Comparison of ENCODE assay signal across 1 cellular context in the genomic region with DNA sequence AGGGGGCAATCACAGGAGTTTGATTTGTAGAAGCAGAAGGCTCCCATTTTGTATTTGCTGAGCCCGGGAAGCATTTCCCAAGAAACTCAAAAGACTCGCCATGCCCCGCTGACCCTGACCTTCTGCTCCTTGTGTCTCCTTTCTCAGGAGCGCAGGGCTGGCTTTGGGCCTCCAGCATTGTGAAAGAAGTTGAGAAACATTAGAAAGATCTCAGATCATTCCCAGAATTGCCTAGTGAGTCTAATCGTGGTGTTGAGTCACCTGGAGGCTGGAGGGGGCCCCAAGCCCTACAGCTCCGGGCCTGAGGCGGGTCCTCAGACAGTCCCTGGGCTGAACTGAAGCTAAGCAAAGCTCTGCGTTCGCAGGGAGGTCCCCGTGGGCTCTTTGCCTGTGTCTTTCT.
TF ChIP-seq lines count a peak whose summit lies in the region.

No MANE protein-coding gene starts in this region.

TF ChIP-seq in GM23338, 12 proteins besides CTCF, POLR2A, EP300 and RAD21 (continued from another document):
- TF ChIP-seq, protein P1, sequence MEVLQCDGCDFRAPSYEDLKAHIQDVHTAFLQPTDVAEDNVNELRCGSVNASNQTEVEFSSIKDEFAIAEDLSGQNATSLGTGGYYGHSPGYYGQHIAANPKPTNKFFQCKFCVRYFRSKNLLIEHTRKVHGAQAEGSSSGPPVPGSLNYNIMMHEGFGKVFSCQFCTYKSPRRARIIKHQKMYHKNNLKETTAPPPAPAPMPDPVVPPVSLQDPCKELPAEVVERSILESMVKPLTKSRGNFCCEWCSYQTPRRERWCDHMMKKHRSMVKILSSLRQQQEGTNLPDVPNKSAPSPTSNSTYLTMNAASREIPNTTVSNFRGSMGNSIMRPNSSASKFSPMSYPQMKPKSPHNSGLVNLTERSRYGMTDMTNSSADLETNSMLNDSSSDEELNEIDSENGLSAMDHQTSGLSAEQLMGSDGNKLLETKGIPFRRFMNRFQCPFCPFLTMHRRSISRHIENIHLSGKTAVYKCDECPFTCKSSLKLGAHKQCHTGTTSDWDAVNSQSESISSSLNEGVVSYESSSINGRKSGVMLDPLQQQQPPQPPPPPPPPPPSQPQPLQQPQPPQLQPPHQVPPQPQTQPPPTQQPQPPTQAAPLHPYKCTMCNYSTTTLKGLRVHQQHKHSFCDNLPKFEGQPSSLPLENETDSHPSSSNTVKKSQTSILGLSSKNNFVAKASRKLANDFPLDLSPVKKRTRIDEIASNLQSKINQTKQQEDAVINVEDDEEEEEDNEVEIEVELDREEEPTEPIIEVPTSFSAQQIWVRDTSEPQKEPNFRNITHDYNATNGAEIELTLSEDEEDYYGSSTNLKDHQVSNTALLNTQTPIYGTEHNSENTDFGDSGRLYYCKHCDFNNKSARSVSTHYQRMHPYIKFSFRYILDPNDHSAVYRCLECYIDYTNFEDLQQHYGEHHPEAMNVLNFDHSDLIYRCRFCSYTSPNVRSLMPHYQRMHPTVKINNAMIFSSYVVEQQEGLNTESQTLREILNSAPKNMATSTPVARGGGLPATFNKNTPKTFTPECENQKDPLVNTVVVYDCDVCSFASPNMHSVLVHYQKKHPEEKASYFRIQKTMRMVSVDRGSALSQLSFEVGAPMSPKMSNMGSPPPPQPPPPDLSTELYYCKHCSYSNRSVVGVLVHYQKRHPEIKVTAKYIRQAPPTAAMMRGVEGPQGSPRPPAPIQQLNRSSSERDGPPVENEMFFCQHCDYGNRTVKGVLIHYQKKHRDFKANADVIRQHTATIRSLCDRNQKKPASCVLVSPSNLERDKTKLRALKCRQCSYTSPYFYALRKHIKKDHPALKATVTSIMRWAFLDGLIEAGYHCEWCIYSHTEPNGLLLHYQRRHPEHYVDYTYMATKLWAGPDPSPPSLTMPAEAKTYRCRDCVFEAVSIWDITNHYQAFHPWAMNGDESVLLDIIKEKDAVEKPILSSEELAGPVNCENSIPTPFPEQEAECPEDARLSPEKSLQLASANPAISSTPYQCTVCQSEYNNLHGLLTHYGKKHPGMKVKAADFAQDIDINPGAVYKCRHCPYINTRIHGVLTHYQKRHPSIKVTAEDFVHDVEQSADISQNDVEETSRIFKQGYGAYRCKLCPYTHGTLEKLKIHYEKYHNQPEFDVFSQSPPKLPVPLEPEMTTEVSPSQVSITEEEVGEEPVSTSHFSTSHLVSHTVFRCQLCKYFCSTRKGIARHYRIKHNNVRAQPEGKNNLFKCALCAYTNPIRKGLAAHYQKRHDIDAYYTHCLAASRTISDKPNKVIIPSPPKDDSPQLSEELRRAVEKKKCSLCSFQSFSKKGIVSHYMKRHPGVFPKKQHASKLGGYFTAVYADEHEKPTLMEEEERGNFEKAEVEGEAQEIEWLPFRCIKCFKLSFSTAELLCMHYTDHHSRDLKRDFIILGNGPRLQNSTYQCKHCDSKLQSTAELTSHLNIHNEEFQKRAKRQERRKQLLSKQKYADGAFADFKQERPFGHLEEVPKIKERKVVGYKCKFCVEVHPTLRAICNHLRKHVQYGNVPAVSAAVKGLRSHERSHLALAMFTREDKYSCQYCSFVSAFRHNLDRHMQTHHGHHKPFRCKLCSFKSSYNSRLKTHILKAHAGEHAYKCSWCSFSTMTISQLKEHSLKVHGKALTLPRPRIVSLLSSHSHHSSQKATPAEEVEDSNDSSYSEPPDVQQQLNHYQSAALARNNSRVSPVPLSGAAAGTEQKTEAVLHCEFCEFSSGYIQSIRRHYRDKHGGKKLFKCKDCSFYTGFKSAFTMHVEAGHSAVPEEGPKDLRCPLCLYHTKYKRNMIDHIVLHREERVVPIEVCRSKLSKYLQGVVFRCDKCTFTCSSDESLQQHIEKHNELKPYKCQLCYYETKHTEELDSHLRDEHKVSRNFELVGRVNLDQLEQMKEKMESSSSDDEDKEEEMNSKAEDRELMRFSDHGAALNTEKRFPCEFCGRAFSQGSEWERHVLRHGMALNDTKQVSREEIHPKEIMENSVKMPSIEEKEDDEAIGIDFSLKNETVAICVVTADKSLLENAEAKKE (CRISPR knock-in tag; IDR thresholded peaks at IDR 0.05) = no peak
- TF ChIP-seq JUNB (IDR thresholded peaks at IDR 0.05; ENCODE audit: unreplicated experiment) = no peak
- TF ChIP-seq, protein P2, sequence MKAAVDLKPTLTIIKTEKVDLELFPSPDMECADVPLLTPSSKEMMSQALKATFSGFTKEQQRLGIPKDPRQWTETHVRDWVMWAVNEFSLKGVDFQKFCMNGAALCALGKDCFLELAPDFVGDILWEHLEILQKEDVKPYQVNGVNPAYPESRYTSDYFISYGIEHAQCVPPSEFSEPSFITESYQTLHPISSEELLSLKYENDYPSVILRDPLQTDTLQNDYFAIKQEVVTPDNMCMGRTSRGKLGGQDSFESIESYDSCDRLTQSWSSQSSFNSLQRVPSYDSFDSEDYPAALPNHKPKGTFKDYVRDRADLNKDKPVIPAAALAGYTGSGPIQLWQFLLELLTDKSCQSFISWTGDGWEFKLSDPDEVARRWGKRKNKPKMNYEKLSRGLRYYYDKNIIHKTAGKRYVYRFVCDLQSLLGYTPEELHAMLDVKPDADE (IDR thresholded peaks at IDR 0.05) = no peak
- no peak for TF ChIP-seq ZNF331 (CRISPR knock-in tag; IDR thresholded peaks at IDR 0.05; ENCODE audit: low read depth)
- no peak for TF ChIP-seq NANOG (IDR thresholded peaks at IDR 0.05; ENCODE audit: borderline replicate concordance)
- TF ChIP-seq, protein P3, sequence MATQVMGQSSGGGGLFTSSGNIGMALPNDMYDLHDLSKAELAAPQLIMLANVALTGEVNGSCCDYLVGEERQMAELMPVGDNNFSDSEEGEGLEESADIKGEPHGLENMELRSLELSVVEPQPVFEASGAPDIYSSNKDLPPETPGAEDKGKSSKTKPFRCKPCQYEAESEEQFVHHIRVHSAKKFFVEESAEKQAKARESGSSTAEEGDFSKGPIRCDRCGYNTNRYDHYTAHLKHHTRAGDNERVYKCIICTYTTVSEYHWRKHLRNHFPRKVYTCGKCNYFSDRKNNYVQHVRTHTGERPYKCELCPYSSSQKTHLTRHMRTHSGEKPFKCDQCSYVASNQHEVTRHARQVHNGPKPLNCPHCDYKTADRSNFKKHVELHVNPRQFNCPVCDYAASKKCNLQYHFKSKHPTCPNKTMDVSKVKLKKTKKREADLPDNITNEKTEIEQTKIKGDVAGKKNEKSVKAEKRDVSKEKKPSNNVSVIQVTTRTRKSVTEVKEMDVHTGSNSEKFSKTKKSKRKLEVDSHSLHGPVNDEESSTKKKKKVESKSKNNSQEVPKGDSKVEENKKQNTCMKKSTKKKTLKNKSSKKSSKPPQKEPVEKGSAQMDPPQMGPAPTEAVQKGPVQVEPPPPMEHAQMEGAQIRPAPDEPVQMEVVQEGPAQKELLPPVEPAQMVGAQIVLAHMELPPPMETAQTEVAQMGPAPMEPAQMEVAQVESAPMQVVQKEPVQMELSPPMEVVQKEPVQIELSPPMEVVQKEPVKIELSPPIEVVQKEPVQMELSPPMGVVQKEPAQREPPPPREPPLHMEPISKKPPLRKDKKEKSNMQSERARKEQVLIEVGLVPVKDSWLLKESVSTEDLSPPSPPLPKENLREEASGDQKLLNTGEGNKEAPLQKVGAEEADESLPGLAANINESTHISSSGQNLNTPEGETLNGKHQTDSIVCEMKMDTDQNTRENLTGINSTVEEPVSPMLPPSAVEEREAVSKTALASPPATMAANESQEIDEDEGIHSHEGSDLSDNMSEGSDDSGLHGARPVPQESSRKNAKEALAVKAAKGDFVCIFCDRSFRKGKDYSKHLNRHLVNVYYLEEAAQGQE (IDR thresholded peaks at IDR 0.05; ENCODE audit: unreplicated experiment) = no peak
- no peak for TF ChIP-seq EZH2 (IDR thresholded peaks at IDR 0.05; ENCODE audit: low read depth, unreplicated experiment)
TF ChIP-seq in GM23338: peak in this region for 0.
